ENCODE assay signal across 13 cellular contexts in the genomic region with DNA sequence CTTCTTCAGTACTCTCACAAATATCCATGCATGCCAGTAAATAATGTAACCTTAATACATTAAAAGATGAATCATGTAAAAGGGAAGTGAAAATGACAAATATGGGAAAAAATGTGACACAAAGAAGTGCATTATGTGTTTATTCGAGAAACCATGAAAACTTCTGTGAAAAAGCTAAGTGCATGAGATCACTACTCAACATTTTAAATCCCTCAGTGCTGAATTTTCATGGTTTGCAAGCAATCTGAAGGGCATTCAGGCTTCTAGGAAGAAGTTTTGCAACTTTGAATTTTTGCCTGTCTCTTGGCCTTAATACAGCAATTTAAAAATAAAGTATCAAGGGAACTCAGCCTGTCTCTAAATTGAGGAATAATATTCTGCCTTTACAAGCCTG.
DNase-seq lines count a peak whose midpoint lies in the region; TF ChIP-seq lines count a peak whose summit lies in the region.
"Had no signal": no experiment of that assay in that cellular context is flagged by ENCODE, and none has a peak within 500 bp of the region (broad histone marks: within the 10 kb centered on the region; RNA-seq: fewer than 3 reads in every experiment).

No MANE protein-coding gene starts in this region.

- H3K9me3 Mint-ChIP-seq in glutamatergic neuron (ENCODE audit: unreplicated experiment) = peaks cover 2% of the 10 kb centered on the region

- no peaks in the 10 kb centered on the region for H3K79me2 ChIP-seq in hepatocyte

- CTCF ChIA-PET in HEK293 (lab: Yijun Ruan, JAX) = interaction anchor here (0.6 to 1.5 kb wide), 5 partner anchors 26 to 140 kb away, joined by 3 to 8 read pairs (median 3); no protein-coding TSS in a partner anchor

- H3K4me3 ChIP-seq in HEK293 (ENCODE audit: low read depth, low read length) (no peak overlapping the region), ascending aorta (no peak overlapping the region), hepatocyte (no peak overlapping the region)
- H3K4me3 ChIP-seq: SJCRH30 had no signal

- H3K27me3 ChIP-seq in ascending aorta = no peaks in the 10 kb centered on the region
- H3K27me3 ChIP-seq in hepatocyte = no peaks in the 10 kb centered on the region
- H3K27me3 ChIP-seq: SJCRH30 had no signal

- H3K36me3 ChIP-seq in HEK293 (ENCODE audit: control insufficient read depth in 2 of 2, insufficient read depth in 1 of 2, low read length in 2 of 2) (no peaks in the 10 kb centered on the region), ascending aorta (no peaks in the 10 kb centered on the region), hepatocyte (replicated peaks; ENCODE audit: insufficient read depth, low read depth) (no peaks in the 10 kb centered on the region)
- H3K36me3 ChIP-seq: SJCRH30 had no signal

- POLR2A ChIA-PET in HEK293 (lab: Yijun Ruan, JAX) = interaction anchor here (0.6 kb wide), 1 partner anchor 135 kb away, joined by 7 read pairs; no protein-coding TSS in a partner anchor

- H3K4me1 ChIP-seq in HEK293 (ENCODE audit: control insufficient read depth, insufficient read depth, low read length) = no peaks in the 10 kb centered on the region
- H3K4me1 ChIP-seq in ascending aorta = peaks cover 0 to 3% of the 10 kb centered on the region in 2 donors
- H3K4me1 ChIP-seq in hepatocyte (ENCODE audit: insufficient read depth) = no peaks in the 10 kb centered on the region
- H3K4me1 ChIP-seq: SJCRH30 had no signal

- no peaks in the 10 kb centered on the region for H3K9me3 ChIP-seq in HEK293 (ENCODE audit: control insufficient read depth, insufficient read depth, low read depth, low read length)
- no peaks in the 10 kb centered on the region for H3K9me3 ChIP-seq in ascending aorta
- H3K9me3 ChIP-seq in hepatocyte (ENCODE audit: low read depth) = no peaks in the 10 kb centered on the region
- H3K9me3 ChIP-seq: SJCRH30 had no signal

- no peaks in the 10 kb centered on the region for H4K20me1 ChIP-seq in hepatocyte (ENCODE audit: insufficient read depth, poor library complexity, severe bottlenecking)

- H3K27me3 Mint-ChIP-seq in glutamatergic neuron (ENCODE audit: unreplicated experiment) = peaks cover 2% of the 10 kb centered on the region

- no peak overlapping the region for H3K4me2 ChIP-seq in hepatocyte

- intact Hi-C loops in ascending aorta (cut with DNase I) = no loop called here

- H3K9me2 ChIP-seq in hepatocyte (replicated peaks; ENCODE audit: insufficient read depth) = no peaks in the 10 kb centered on the region

- no peak overlapping the region for H3K27ac Mint-ChIP-seq in glutamatergic neuron (ENCODE audit: unreplicated experiment)
- H3K27ac Mint-ChIP-seq: CD8-positive, alpha-beta memory T cell had no signal

- H3K4me3 Mint-ChIP-seq in glutamatergic neuron (ENCODE audit: unreplicated experiment) = no peak overlapping the region
- H3K4me3 Mint-ChIP-seq: CD8-positive, alpha-beta memory T cell had no signal

- DNase-seq in A172 (ENCODE audit: low spot score) = peak; percentile 78
- DNase-seq in ascending aorta (ENCODE audit: low spot score in 2 of 2) = no peak
- no peak for DNase-seq in hepatocyte (ENCODE audit: low spot score)
- no peak for DNase-seq in cerebellar cortex (ENCODE audit: low spot score)
- DNase-seq in cerebellum (ENCODE audit: low spot score) = no peak
- no peak for DNase-seq in glutamatergic neuron
- no peak for DNase-seq in DMS114 treated with DMSO at 0.1 percent for 48 hours (lab: John Stamatoyannopoulos, UW; ENCODE audit: unreplicated experiment)
- DNase-seq: activated T-cell treated with anti-CD3 and anti-CD28 coated beads for 4 hours; CD8-positive, alpha-beta memory T cell; NCI-H1436; retina; SJCRH30 had no signal

- H3K36me3 Mint-ChIP-seq in glutamatergic neuron (ENCODE audit: unreplicated experiment) = no peaks in the 10 kb centered on the region
- H3K36me3 Mint-ChIP-seq: CD8-positive, alpha-beta memory T cell had no signal

- H2AFZ ChIP-seq in hepatocyte = no peak overlapping the region

- no peaks in the 10 kb centered on the region for H3K4me1 Mint-ChIP-seq in glutamatergic neuron (ENCODE audit: low read depth, unreplicated experiment)
- H3K4me1 Mint-ChIP-seq: CD8-positive, alpha-beta memory T cell had no signal

- H3K27ac ChIP-seq in HEK293 (ENCODE audit: extremely low read depth, low read depth, low read length) (no peak overlapping the region), ascending aorta (peak overlapping the region; percentile 31 to 48), hepatocyte (peak overlapping the region; percentile 49)
- H3K27ac ChIP-seq: SJCRH30 had no signal

- 83% methylated on average over 1 of the region's 1 CpG for WGBS in hepatocyte (ENCODE audit: low lambda C conversion rate, missing lambda C conversion rate)

- TF ChIP-seq CTCF in HEK293 (tag by site-specific recombination; IDR thresholded peaks at IDR 0.05) (no peak), ascending aorta (IDR thresholded peaks at IDR 0.05) (no peak), hepatocyte (IDR thresholded peaks at IDR 0.05; ENCODE audit: poor library complexity) (no peak), glutamatergic neuron (IDR thresholded peaks at IDR 0.05; ENCODE audit: partially characterized antibody, unreplicated experiment) (no peak)

TF ChIP-seq in HEK293, 187 proteins besides CTCF, POLR2A, EP300 and RAD21:
- TF ChIP-seq ZNF561 (tag by site-specific recombination; IDR thresholded peaks at IDR 0.05; ENCODE audit: borderline replicate concordance) = no peak
- no peak for TF ChIP-seq PRDM10 (tag by site-specific recombination; IDR thresholded peaks at IDR 0.05)
- TF ChIP-seq ZNF214 (tag by site-specific recombination; IDR thresholded peaks at IDR 0.05; ENCODE audit: borderline replicate concordance) = no peak
- TF ChIP-seq, protein P1, sequence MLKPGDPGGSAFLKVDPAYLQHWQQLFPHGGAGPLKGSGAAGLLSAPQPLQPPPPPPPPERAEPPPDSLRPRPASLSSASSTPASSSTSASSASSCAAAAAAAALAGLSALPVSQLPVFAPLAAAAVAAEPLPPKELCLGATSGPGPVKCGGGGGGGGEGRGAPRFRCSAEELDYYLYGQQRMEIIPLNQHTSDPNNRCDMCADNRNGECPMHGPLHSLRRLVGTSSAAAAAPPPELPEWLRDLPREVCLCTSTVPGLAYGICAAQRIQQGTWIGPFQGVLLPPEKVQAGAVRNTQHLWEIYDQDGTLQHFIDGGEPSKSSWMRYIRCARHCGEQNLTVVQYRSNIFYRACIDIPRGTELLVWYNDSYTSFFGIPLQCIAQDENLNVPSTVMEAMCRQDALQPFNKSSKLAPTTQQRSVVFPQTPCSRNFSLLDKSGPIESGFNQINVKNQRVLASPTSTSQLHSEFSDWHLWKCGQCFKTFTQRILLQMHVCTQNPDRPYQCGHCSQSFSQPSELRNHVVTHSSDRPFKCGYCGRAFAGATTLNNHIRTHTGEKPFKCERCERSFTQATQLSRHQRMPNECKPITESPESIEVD (tag by site-specific recombination; IDR thresholded peaks at IDR 0.05) = peak; percentile 45; the same call in 1 of the 2 replicates
- TF ChIP-seq ZSCAN30 (tag by site-specific recombination; IDR thresholded peaks at IDR 0.05) = no peak
TF ChIP-seq in HEK293: peak in this region for 1.
